In genomic region chrX:115058276-115058675, GRCh38 we compare ENCODE assay signal across 15 cellular contexts. TPM values are rescaled to one million over a fixed set of nuclear protein-coding genes. Genes with fewer than 3 reads are reported as not detected.
DNase-seq lines count a peak whose midpoint lies in the region; ATAC-seq, FAIRE-seq and TF ChIP-seq lines count a peak whose summit lies in the region.
"Had no signal": no experiment of that assay in that cellular context is flagged by ENCODE, and none has a peak within 500 bp of the region (broad histone marks: within the 10 kb centered on the region; RNA-seq: fewer than 3 reads in every experiment).

No MANE protein-coding gene starts in this region.

- H3K9me3 ChIP-seq in small intestine (ENCODE audit: control insufficient read depth, low read depth): no peaks in the 10 kb centered on the region
- H3K9me3 ChIP-seq: vagina had no signal

- H3K27ac ChIP-seq in small intestine (ENCODE audit: low read depth in 1 of 2, low read length in 1 of 2) (no peak overlapping the region), GM23338 (ENCODE audit: low read depth) (no peak overlapping the region)
- H3K27ac ChIP-seq: vagina had no signal

- H3K4me1 ChIP-seq in small intestine (ENCODE audit: control insufficient read depth in 2 of 2, insufficient read depth in 1 of 2, low read depth in 1 of 2, low read length in 1 of 2): no peaks in the 10 kb centered on the region
- H3K4me1 ChIP-seq in GM23338 (ENCODE audit: insufficient read depth): no peaks in the 10 kb centered on the region
- H3K4me1 ChIP-seq: vagina had no signal

- WGBS in small intestine, 3 donors: 60 to 87% (median 75%) methylated on average over 3 of the region's 3 CpGs

- H3K4me3 Mint-ChIP-seq in GM23338: no peak overlapping the region
- H3K4me3 Mint-ChIP-seq: activated CD4-positive, alpha-beta T cell treated with anti-CD3 and anti-CD28 coated beads, Interleukin-2, amount 10 ng/mL, durations not matched to agents 7 days and 5 days; activated naive CD8-positive, alpha-beta T cell treated with anti-CD3 and anti-CD28 coated beads for 36 hours; effector memory CD8-positive, alpha-beta T cell had no signal

- intact Hi-C loops in left cardiac atrium (cut with DNase I): no loop called here

- DNase-seq in H4 (ENCODE audit: low spot score): peak; percentile 28
- DNase-seq in astrocyte of the spinal cord (ENCODE audit: low read depth, low spot score): peak; percentile 90
- no peak for DNase-seq in left cardiac atrium
- DNase-seq in small intestine: peak; percentile 1
- no peak for DNase-seq in GM23338 (ENCODE audit: low spot score)
- DNase-seq in NK-92 (lab: John Stamatoyannopoulos, UW; ENCODE audit: unreplicated experiment): no peak
- no peak for DNase-seq in central memory CD4-positive, alpha-beta T cell
- DNase-seq: activated CD4-positive, alpha-beta T cell treated with anti-CD3 and anti-CD28 coated beads, Interleukin-2, amount 10 ng/mL, durations not matched to agents 7 days and 5 days; activated naive CD8-positive, alpha-beta T cell treated with anti-CD3 and anti-CD28 coated beads for 36 hours; effector memory CD8-positive, alpha-beta T cell; NCI-H1105; NCI-H526; occipital lobe had no signal

- in situ Hi-C loops in astrocyte of the spinal cord (cut with HindIII; ENCODE audit: low sequenced_read_pairs): no loop called here

- ATAC-seq in left cardiac atrium: peak; percentile 57 to 78
- no peak for ATAC-seq in HG02588 (IDR thresholded peaks at IDR 0.05; ENCODE audit: unreplicated experiment)
- no peak for ATAC-seq in GM23338
- ATAC-seq: effector memory CD8-positive, alpha-beta T cell had no signal

- no peaks in the 10 kb centered on the region for H3K4me1 Mint-ChIP-seq in GM23338
- H3K4me1 Mint-ChIP-seq: activated CD4-positive, alpha-beta T cell treated with anti-CD3 and anti-CD28 coated beads, Interleukin-2, amount 10 ng/mL, durations not matched to agents 7 days and 5 days; activated naive CD8-positive, alpha-beta T cell treated with anti-CD3 and anti-CD28 coated beads for 36 hours had no signal

- H3F3A ChIP-seq in GM23338 (replicated peaks; ENCODE audit: low read depth): no peaks in the 10 kb centered on the region

- no peaks in the 10 kb centered on the region for H3K36me3 ChIP-seq in small intestine (ENCODE audit: control insufficient read depth in 2 of 2, insufficient read depth in 2 of 2, low read length in 2 of 2)
- no peaks in the 10 kb centered on the region for H3K36me3 ChIP-seq in GM23338 (ENCODE audit: insufficient read depth)
- H3K36me3 ChIP-seq: vagina had no signal

- FAIRE-seq in small intestine (lab: Jason Lieb, UNC): no peak

- peaks cover 3% of the 10 kb centered on the region; the same call in 1 of the 3 replicates for H3K9me3 Mint-ChIP-seq in GM23338
- H3K9me3 Mint-ChIP-seq: activated CD4-positive, alpha-beta T cell treated with anti-CD3 and anti-CD28 coated beads, Interleukin-2, amount 10 ng/mL, durations not matched to agents 7 days and 5 days had no signal

- H3K4me3 ChIP-seq in astrocyte of the spinal cord (ENCODE audit: low read depth, low read length) (no peak overlapping the region), small intestine (ENCODE audit: low read depth in 1 of 2, low read length in 2 of 2) (no peak overlapping the region), GM23338 (no peak overlapping the region)
- H3K4me3 ChIP-seq: vagina had no signal

- no peaks in the 10 kb centered on the region for H4K20me1 ChIP-seq in GM23338 (replicated peaks; ENCODE audit: insufficient read depth)

- no peak overlapping the region for H3K4me2 ChIP-seq in GM23338

- H3K27me3 Mint-ChIP-seq in GM23338 (ENCODE audit: insufficient read depth, low read depth, poor library complexity): no peaks in the 10 kb centered on the region
- H3K27me3 Mint-ChIP-seq: activated CD4-positive, alpha-beta T cell treated with anti-CD3 and anti-CD28 coated beads, Interleukin-2, amount 10 ng/mL, durations not matched to agents 7 days and 5 days; activated naive CD8-positive, alpha-beta T cell treated with anti-CD3 and anti-CD28 coated beads for 36 hours; effector memory CD8-positive, alpha-beta T cell had no signal

- H3K36me3 Mint-ChIP-seq in GM23338 (ENCODE audit: low read depth): peaks cover 2% of the 10 kb centered on the region; the same call in 1 of the 3 replicates
- H3K36me3 Mint-ChIP-seq: activated naive CD8-positive, alpha-beta T cell treated with anti-CD3 and anti-CD28 coated beads for 36 hours had no signal

- H3K79me2 ChIP-seq in GM23338 (replicated peaks; ENCODE audit: insufficient read depth): no peaks in the 10 kb centered on the region

- no peak overlapping the region for H2AFZ ChIP-seq in GM23338

- TF ChIP-seq CTCF in astrocyte of the spinal cord (IDR thresholded peaks at IDR 0.05; ENCODE audit: low read depth, low read length) (no peak), GM23338 (conservative IDR thresholded peaks at IDR 0.05; ENCODE audit: low read depth in 2 of 2) (no peak)

- H3K9me2 ChIP-seq in GM23338 (ENCODE audit: insufficient read depth): no peaks in the 10 kb centered on the region

- no peak overlapping the region for H3K27ac Mint-ChIP-seq in GM23338
- H3K27ac Mint-ChIP-seq: activated CD4-positive, alpha-beta T cell treated with anti-CD3 and anti-CD28 coated beads, Interleukin-2, amount 10 ng/mL, durations not matched to agents 7 days and 5 days; activated naive CD8-positive, alpha-beta T cell treated with anti-CD3 and anti-CD28 coated beads for 36 hours; effector memory CD8-positive, alpha-beta T cell had no signal

- H3K27me3 ChIP-seq in small intestine (ENCODE audit: control insufficient read depth in 2 of 2, insufficient read depth in 2 of 2, low read length in 2 of 2) (no peaks in the 10 kb centered on the region), GM23338 (ENCODE audit: insufficient read depth) (no peaks in the 10 kb centered on the region)
- H3K27me3 ChIP-seq: vagina had no signal

TF ChIP-seq in GM23338, 12 proteins besides CTCF, POLR2A, EP300 and RAD21 (continues in another document):
- TF ChIP-seq REST (IDR thresholded peaks at IDR 0.05; ENCODE audit: unreplicated experiment): no peak
- no peak for TF ChIP-seq ZNF114 (CRISPR knock-in tag; IDR thresholded peaks at IDR 0.05)

RNA-seq across cellular contexts. Expression of gene IL13RA2, which starts 40.9 kb away (rescaled TPM):
- total RNA-seq in H4 (2014; rRNA removed; shearing (Covaris generic)): 177 and 186 TPM in 2 replicates
- total RNA-seq in left cardiac atrium: under 1 TPM in 1 of 2 donors, not detected in 1; 0.37 TPM
- under 1 TPM in 1 of 3 donors, not detected in 2; 0.46 TPM for polyA plus RNA-seq in small intestine
- not detected in 2 replicates for total RNA-seq in GM23338 (2014; rRNA removed; shearing (Covaris generic))
- polyA plus RNA-seq in GM23338 (2016; fragmentation: Nextera tagmentation; extraction: Ambion mirVana): not detected in 2 replicates
- total RNA-seq: activated CD4-positive, alpha-beta T cell treated with anti-CD3 and anti-CD28 coated beads, Interleukin-2, amount 10 ng/mL, durations not matched to agents 7 days and 5 days; activated naive CD8-positive, alpha-beta T cell treated with anti-CD3 and anti-CD28 coated beads for 36 hours had no signal

Comparison
In these comparisons a context has a peak if more than half of its experiments do, and no peak if none do; other contexts are left out.
1. DNase-seq: peak in H4 (single experiment), astrocyte of the spinal cord (single experiment) and small intestine (single experiment); none in left cardiac atrium (single experiment), GM23338 (single experiment), NK-92 (single experiment) and central memory CD4-positive, alpha-beta T cell (single experiment).
2. ATAC-seq: peak in left cardiac atrium (2 of 2); none in HG02588 (single experiment) and GM23338 (single experiment).
3. RNA of gene IL13RA2, which starts 40.9 kb away (total RNA-seq): 177 to 186 TPM in H4; 0.37 TPM in left cardiac atrium and not detected in GM23338; every median in the first group is over 100 times any median in the second.